In genomic region chr7:92134271-92135099, GRCh38 we compare ENCODE assay signal across 8 cellular contexts. TPM values are rescaled to one million over a fixed set of nuclear protein-coding genes. Genes with fewer than 3 reads are reported as not detected.
DNase-seq lines count a peak whose midpoint lies in the region; ATAC-seq, FAIRE-seq and TF ChIP-seq lines count a peak whose summit lies in the region.

CYP51A1 (minus strand) TSS chr7:92134477; CDS start chr7:92134364, 113 bp downstream.

- intact Hi-C loops in IMR-90 (cut with micrococcal nuclease) (loop anchor here (5.0 to 10.0 kb wide), 2 partner anchors 78 to 250 kb away; partner anchors contain the start of gene MTERF1), OCI-LY7 (cut with micrococcal nuclease; ENCODE audit: unreplicated experiment) (loop anchor here (1.0 to 5.0 kb wide), 5 partner anchors 110 to 456 kb away; partner anchors contain the start of genes AKAP9, ANKIB1, FAM133B and GATAD1), endothelial cell of umbilical vein (cut with micrococcal nuclease) (loop anchor here (1.0 to 10.0 kb wide), 2 partner anchors 110 to 313 kb away; partner anchors contain the start of genes ANKIB1, GATAD1 and KRIT1)

- peak within 1 kb of the TSS; percentile 64; the same call in 1 of the 2 replicates for H2BK20ac ChIP-seq in IMR-90 (ENCODE audit: low read depth, low read length)

- H3K18ac ChIP-seq in IMR-90 (ENCODE audit: low read depth, low read length): peak within 1 kb of the TSS; percentile 87

- in situ Hi-C loops in IMR-90 (cut with MboI; ENCODE audit: low sequenced_read_pairs): no loop called here

- peak within 1 kb of the TSS; percentile 92 for H3K14ac ChIP-seq in IMR-90 (replicated peaks; ENCODE audit: low read depth, low read length)

- H4K91ac ChIP-seq in IMR-90 (ENCODE audit: insufficient read depth, low read depth, low read length): peak within 1 kb of the TSS; percentile 82

- peak within 1 kb of the TSS; percentile 77; the same call in 1 of the 2 replicates for H3K23ac ChIP-seq in IMR-90 (ENCODE audit: low read depth, low read length)

- peaks cover 5% of the 10 kb centered on the region; the same call in 1 of the 2 replicates for H4K20me1 ChIP-seq in IMR-90 (ENCODE audit: insufficient read depth, low read length)
- peaks cover 15% of the 10 kb centered on the region; the same call in 1 of the 2 replicates for H4K20me1 ChIP-seq in OCI-LY7 (ENCODE audit: insufficient read depth, low read length)
- no peaks in the 10 kb centered on the region for H4K20me1 ChIP-seq in endothelial cell of umbilical vein (replicated peaks; ENCODE audit: control insufficient read depth, extremely low read depth, insufficient read depth, low read length)

- H3K4me1 ChIP-seq in IMR-90 (ENCODE audit: control insufficient read depth, insufficient read depth, low read length) (no peaks in the 10 kb centered on the region), OCI-LY7 (ENCODE audit: insufficient read depth, low read length, poor library complexity, severe bottlenecking) (peaks cover 40% of the 10 kb centered on the region), endothelial cell of umbilical vein (ENCODE audit: control insufficient read depth, extremely low read depth, insufficient read depth, low read length) (peaks cover 18% of the 10 kb centered on the region)

- peak within 1 kb of the TSS; percentile 93 for H4K8ac ChIP-seq in IMR-90 (ENCODE audit: low read depth in 2 of 2, low read length in 2 of 2)

- TF ChIP-seq RAD21 in IMR-90 (IDR thresholded peaks at IDR 0.05; ENCODE audit: low read length): no peak

- H3K4ac ChIP-seq in IMR-90 (ENCODE audit: low read depth, low read length): peak within 1 kb of the TSS; percentile 84

- ATAC-seq in GM21529 (IDR thresholded peaks at IDR 0.05; ENCODE audit: unreplicated experiment) (peak; percentile 86), IMR-90 (ENCODE audit: low read depth) (peak; percentile 90)

- peak within 1 kb of the TSS; percentile 73 for H2AK9ac ChIP-seq in IMR-90 (replicated peaks; ENCODE audit: low read depth, low read length, poor library complexity)

- no peaks in the 10 kb centered on the region for H3K27me3 ChIP-seq in IMR-90 (ENCODE audit: control insufficient read depth, insufficient read depth, low read length)
- no peaks in the 10 kb centered on the region for H3K27me3 ChIP-seq in endothelial cell of umbilical vein (ENCODE audit: control insufficient read depth in 2 of 2, insufficient read depth in 2 of 2, low read length in 2 of 2)

- CTCF ChIA-PET in IMR-90 (lab: Yijun Ruan, JAX) (interaction anchor here (0.6 to 1.2 kb wide), 3 partner anchors 43 to 372 kb away, joined by 3 to 4 read pairs (median 3); no protein-coding TSS in a partner anchor), OCI-LY7 (lab: Charles Lee; ENCODE audit: unreplicated experiment) (interaction anchor here (1.2 kb wide), 1 partner anchor 112 kb away, joined by 4 read pairs; no protein-coding TSS in a partner anchor), endothelial cell of umbilical vein (lab: Charles Lee) (interaction anchor here (1.1 to 2.3 kb wide), 7 partner anchors 11 to 313 kb away, joined by 3 to 16 read pairs (median 5); partner anchors contain the start of genes ANKIB1, GATAD1, KRIT1 and LRRD1)

- no peaks in the 10 kb centered on the region for H3K9me3 ChIP-seq in IMR-90 (ENCODE audit: control insufficient read depth, insufficient read depth, low read length)
- H3K9me3 ChIP-seq in OCI-LY7 (ENCODE audit: low read length): peaks cover 5% of the 10 kb centered on the region; the same call in 1 of the 2 replicates
- no peaks in the 10 kb centered on the region for H3K9me3 ChIP-seq in endothelial cell of umbilical vein (replicated peaks; ENCODE audit: control insufficient read depth, insufficient read depth, low read length)

- H2AK5ac ChIP-seq in IMR-90 (ENCODE audit: low read depth, low read length): peak within 1 kb of the TSS; percentile 72; the same call in 1 of the 2 replicates

- H3K79me1 ChIP-seq in IMR-90 (ENCODE audit: low read depth in 1 of 2, low read length in 2 of 2): peaks cover 6 to 35% of the 10 kb centered on the region in 2 experiments

- H2AFZ ChIP-seq in IMR-90 (replicated peaks; ENCODE audit: low read length, poor library complexity): peak within 1 kb of the TSS; percentile 92
- peak within 1 kb of the TSS; percentile 93 for H2AFZ ChIP-seq in OCI-LY7 (ENCODE audit: low read length)
- peak within 1 kb of the TSS; percentile 97 for H2AFZ ChIP-seq in endothelial cell of umbilical vein (ENCODE audit: low read depth, low read length)

- BruUV-seq in IMR-90 (replicated peaks; lab: Mats Ljungman, UMichigan) (no TSS peak), OCI-LY7 (replicated peaks; lab: Mats Ljungman, UMichigan) (no TSS peak), endothelial cell of umbilical vein (replicated peaks; lab: Mats Ljungman, UMichigan) (no TSS peak)

- H3K9me2 ChIP-seq in OCI-LY7 (ENCODE audit: insufficient read depth, low read length): no peaks in the 10 kb centered on the region

- H3K9me1 ChIP-seq in IMR-90 (ENCODE audit: insufficient read depth, low read length): no peaks in the 10 kb centered on the region
- H3K9me1 ChIP-seq in endothelial cell of umbilical vein (replicated peaks; ENCODE audit: control insufficient read depth, extremely low read depth, insufficient read depth, low read length): no peaks in the 10 kb centered on the region

- peak within 1 kb of the TSS; percentile 65 for H3K56ac ChIP-seq in IMR-90 (ENCODE audit: extremely low read depth, insufficient read depth, low read length)

- H3K4me3 ChIP-seq in IMR-90 (ENCODE audit: insufficient read depth, low read depth, low read length) (peak within 1 kb of the TSS; percentile 80), OCI-LY7 (ENCODE audit: low read depth, low read length, poor library complexity, severe bottlenecking) (peak within 1 kb of the TSS; percentile 92), endothelial cell of umbilical vein (replicated peaks in 1 of 3; ENCODE audit: insufficient read depth in 1 of 3, low read depth in 1 of 3, low read length in 3 of 3) (peak within 1 kb of the TSS; percentile 77 to 84 (median 81))

- peak within 1 kb of the TSS; percentile 95 for H2BK120ac ChIP-seq in IMR-90 (ENCODE audit: low read depth, low read length)

- peak; percentile 92 for FAIRE-seq in endothelial cell of umbilical vein (lab: Jason Lieb, UNC)

- dilution Hi-C loops in IMR-90 (cut with HindIII; ENCODE audit: low sequenced_read_pairs, unreplicated experiment) (no loop called here), endothelial cell of umbilical vein (cut with MboI; ENCODE audit: extremely low pct_ligation_motif_present, low sequenced_read_pairs) (no loop called here)

- WGBS in IMR-90 (ENCODE audit: extremely low coverage in 2 of 2, insufficient read length in 1 of 2), 2 experiments: 1% methylated on average over 32 of the region's 74 CpGs; no CpG with 5 or more reads in 1 of the 2 experiments

- H2BK5ac ChIP-seq in IMR-90 (ENCODE audit: low read depth, low read length, poor library complexity, severe bottlenecking): peak within 1 kb of the TSS; percentile 93

- 0 out of 3 replicates have a peak within 1 kb of the TSS, but pooled peaks have one; percentile 8 for H2BK15ac ChIP-seq in IMR-90 (ENCODE audit: low read depth, low read length)

- TF ChIP-seq POLR2A in IMR-90 (IDR thresholded peaks at IDR 0.05; ENCODE audit: low read depth, low read length): peak; percentile 73
- TF ChIP-seq POLR2A in endothelial cell of umbilical vein (IDR thresholded peaks at IDR 0.05; ENCODE audit: low read depth, low read length): peak; percentile 52

- POLR2A ChIA-PET in IMR-90 (lab: Charles Lee; ENCODE audit: unreplicated experiment): no interaction called here
- POLR2A ChIA-PET in OCI-LY7 (lab: Charles Lee): interaction anchor here (0.6 to 1.4 kb wide), 4 partner anchors 16 to 318 kb away, joined by 3 to 7 read pairs (median 3); no protein-coding TSS in a partner anchor
- POLR2A ChIA-PET in endothelial cell of umbilical vein (lab: Charles Lee): interaction anchor here (0.6 kb wide), 1 partner anchor 10 kb away, joined by 8 read pairs; no protein-coding TSS in a partner anchor

- H3K4me2 ChIP-seq in IMR-90 (ENCODE audit: low read depth, low read length) (peak within 1 kb of the TSS; percentile 98), OCI-LY7 (ENCODE audit: low read length) (peak within 1 kb of the TSS; percentile 90), endothelial cell of umbilical vein (ENCODE audit: insufficient read depth, low read length) (peak within 1 kb of the TSS; percentile 95)

- H3K9ac ChIP-seq in IMR-90 (ENCODE audit: low read depth, low read length) (peak within 1 kb of the TSS; percentile 92), endothelial cell of umbilical vein (replicated peaks; ENCODE audit: extremely low read depth, insufficient read depth, low read length) (peak within 1 kb of the TSS; percentile 95)

- H4K5ac ChIP-seq in IMR-90 (ENCODE audit: low read depth, low read length): peak within 1 kb of the TSS; percentile 87

- DNase-seq in DMS 273 treated with DMSO at 0.1 percent for 48 hours (lab: John Stamatoyannopoulos, UW) (peak; percentile 95), IMR-90 (peak; percentile 86), OCI-LY7 (ENCODE audit: low spot score) (peak; percentile 94), activated T-cell treated with anti-CD3 and anti-CD28 coated beads for 1 hour (ENCODE audit: low read depth) (peak; percentile 91), endothelial cell of umbilical vein (ENCODE audit: low read depth, low spot score) (peak; percentile 94), midbrain (lab: John Stamatoyannopoulos, UW) (peak; percentile 93)
- DNase-seq in stimulated activated CD8-positive, alpha-beta memory T cell treated with anti-CD3 and anti-CD28 coated beads, Interleukin-15, amount 100 ng/mL, for 48 hours (ENCODE audit: low read depth in 2 of 2): peak; percentile 82 to 83

- H3K27ac ChIP-seq in IMR-90 (ENCODE audit: insufficient read depth, low read length) (peak within 1 kb of the TSS; percentile 94), OCI-LY7 (ENCODE audit: low read depth, low read length, poor library complexity, severe bottlenecking) (peak within 1 kb of the TSS; percentile 68), endothelial cell of umbilical vein (ENCODE audit: insufficient read depth, low read depth, low read length) (peak within 1 kb of the TSS; percentile 95)

- H3K79me2 ChIP-seq in OCI-LY7 (ENCODE audit: insufficient read depth, low read depth, low read length) (peaks cover 44% of the 10 kb centered on the region), endothelial cell of umbilical vein (ENCODE audit: control insufficient read depth, insufficient read depth, low read length) (peaks cover 48% of the 10 kb centered on the region)

- TF ChIP-seq CTCF in IMR-90 (conservative IDR thresholded peaks at IDR 0.05; ENCODE audit: low read depth, low read length): no peak
- 0 out of 2 replicates have a peak, but pooled peaks have one; percentile 22 for TF ChIP-seq CTCF in OCI-LY7 (conservative IDR thresholded peaks at IDR 0.05; ENCODE audit: low read length)
- peak in 1 of 2 donors; percentile 23 for TF ChIP-seq CTCF in endothelial cell of umbilical vein (IDR thresholded peaks at IDR 0.05; ENCODE audit: extremely low read depth in 1 of 2, insufficient read depth in 1 of 2, low read depth in 1 of 2, low read length in 2 of 2)

- H3K36me3 ChIP-seq in IMR-90 (ENCODE audit: control insufficient read depth, insufficient read depth, low read length) (no peaks in the 10 kb centered on the region), OCI-LY7 (ENCODE audit: insufficient read depth, low read length) (peaks cover 24% of the 10 kb centered on the region), endothelial cell of umbilical vein (ENCODE audit: control insufficient read depth in 2 of 2, extremely low read depth in 1 of 2, insufficient read depth in 2 of 2, low read length in 2 of 2) (peaks cover 0 to 7% of the 10 kb centered on the region in 2 experiments)

RNA-seq across cellular contexts. Expression of gene CYP51A1, which starts in this region (rescaled TPM):
- total RNA-seq in IMR-90 (2012; rRNA removed) (76.4 and 92.8 TPM in 2 replicates), OCI-LY7 (2022) (75.3 and 84.0 TPM in 2 replicates), endothelial cell of umbilical vein (119 and 131 TPM in 2 replicates)
- polyA plus RNA-seq in IMR-90 (2012; rRNA removed) (9.5 and 12.1 TPM in 2 replicates), endothelial cell of umbilical vein (9.7 and 16.5 TPM in 2 replicates)
- 3.9 and 5.0 TPM in 2 replicates for polyA plus RNA-seq in IMR-90 (2012; cell fraction: cytosol; rRNA removed)
- 0.67 and 2.5 TPM in 2 replicates for polyA plus RNA-seq in IMR-90 (2012; cell fraction: nucleus; rRNA removed; ENCODE audit: low replicate concordance)
- 51.7 and 53.4 TPM in 2 replicates for total RNA-seq in OCI-LY7 (2014; rRNA removed; shearing (Covaris generic))
- 15.6 and 19.3 TPM in 2 replicates for polyA plus RNA-seq in endothelial cell of umbilical vein (2011; cell fraction: cytosol; rRNA removed)
- polyA plus RNA-seq in endothelial cell of umbilical vein (2011; cell fraction: nucleus; rRNA removed): 5.3 and 7.3 TPM in 2 replicates
- 29.2 and 49.3 TPM in 2 replicates for polyA plus RNA-seq in endothelial cell of umbilical vein (2012)
- 23.1 and 23.6 TPM in 2 replicates for polyA minus RNA-seq in endothelial cell of umbilical vein
- 35.3 TPM for polyA minus RNA-seq in endothelial cell of umbilical vein (2011; cell fraction: cytosol; rRNA and poly(A)+ RNA removed)
- 9.8 and 13.9 TPM in 2 replicates for polyA minus RNA-seq in endothelial cell of umbilical vein (2011; cell fraction: nucleus; rRNA and poly(A)+ RNA removed)

Comparison
In these comparisons a context has a peak if more than half of its experiments do, and no peak if none do; other contexts are left out.
1. Peak in every context shown above with its lines: DNase-seq, ATAC-seq, H3K4me3 ChIP-seq and H3K27ac ChIP-seq.